Comparison of ENCODE assay signal across 11 cellular contexts in genomic region chr13:91272235-91272777, GRCh38.
"Had no signal": no experiment of that assay in that cellular context is flagged by ENCODE, and none has a peak within 500 bp of the region (broad histone marks: within the 10 kb centered on the region; RNA-seq: fewer than 3 reads in every experiment).

No MANE protein-coding gene starts in this region.

- H3K4me3 Mint-ChIP-seq: GM23338, H9, HFFc6 had no signal

- H3K4me1 Mint-ChIP-seq: GM23338, H9 had no signal

- H3K27ac Mint-ChIP-seq: GM23338, H9, HFFc6 had no signal

- DNase-seq: GM23248, GOT3, H7, H9, HCEC 1CT, HFFc6 had no signal

- H3K36me3 ChIP-seq: HAP-1 had no signal

- H3K9me3 Mint-ChIP-seq: GM23338 had no signal

- H3K27ac ChIP-seq: GM23248 had no signal

- H3K4me3 ChIP-seq: GM23248, GM23338, HAP-1 had no signal

- H3K4me1 ChIP-seq: HAP-1 had no signal

- H3K4me2 ChIP-seq: GM23338 had no signal

- H3K9ac ChIP-seq: GM23248 had no signal

- ATAC-seq: GM23338, HCT116 had no signal

- H2AFZ ChIP-seq: GM23248, GM23338 had no signal

- FAIRE-seq: H1, H54 had no signal

- H3K9me3 ChIP-seq: HAP-1 had no signal
